In the genomic region with DNA sequence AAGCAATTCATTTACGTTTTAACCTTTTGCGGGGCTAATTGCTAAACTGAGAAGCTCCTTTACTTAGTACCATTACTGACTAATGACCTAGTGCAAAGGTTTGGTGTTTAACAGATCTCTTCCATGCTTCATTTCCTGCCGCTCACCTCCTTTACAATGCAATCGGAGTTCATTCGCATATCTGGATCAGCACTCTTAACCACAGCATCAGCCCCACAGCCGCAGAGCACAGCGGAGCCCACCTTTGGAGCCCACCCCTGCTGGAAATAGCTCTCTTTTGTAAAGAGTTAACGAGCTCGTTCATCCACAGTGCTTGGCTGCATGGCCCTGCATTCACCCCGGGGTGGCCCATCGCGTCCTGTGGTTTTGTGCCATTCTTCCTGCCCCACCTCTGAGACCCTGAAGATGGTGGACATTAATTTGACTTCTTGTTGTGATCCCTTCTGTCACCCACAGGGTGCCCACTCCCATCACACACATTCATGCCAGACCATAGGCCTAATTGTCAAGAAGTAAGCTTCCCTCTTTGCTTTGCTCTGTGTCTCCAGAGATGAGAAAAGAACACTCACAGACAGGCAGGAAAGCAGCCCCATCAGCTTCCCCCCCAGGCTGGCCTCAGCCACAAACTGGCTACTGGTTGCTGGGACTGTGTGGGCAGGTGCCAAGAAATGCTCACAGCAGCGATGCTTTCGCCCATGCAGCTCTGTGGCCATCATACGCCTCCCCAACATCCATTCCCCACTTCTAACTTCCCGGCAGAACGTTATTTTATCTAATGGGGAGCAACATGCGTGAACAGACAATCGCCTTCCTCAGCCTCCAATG, we compare ENCODE assay signal across 15 cellular contexts.
"Had no signal": no experiment of that assay in that cellular context is flagged by ENCODE, and none has a peak within 500 bp of the region (broad histone marks: within the 10 kb centered on the region; RNA-seq: fewer than 3 reads in every experiment).

No MANE protein-coding gene starts in this region.

- ATAC-seq: left colon, lower lobe of right lung, upper lobe of right lung had no signal

- H3K9me3 ChIP-seq: lower lobe of right lung, ovary, sigmoid colon, spleen, thoracic aorta, upper lobe of right lung had no signal

- H3K27me3 ChIP-seq: ovary, sigmoid colon, spleen, upper lobe of right lung had no signal

- H3K4me1 ChIP-seq: foreskin keratinocyte, lower lobe of right lung, sigmoid colon, spleen, upper lobe of right lung had no signal

- H3K36me3 ChIP-seq: lower lobe of right lung, ovary, sigmoid colon, spleen, thoracic aorta, upper lobe of right lung had no signal

- H3K4me3 ChIP-seq: lower lobe of right lung, ovary, sigmoid colon, spleen, thoracic aorta, upper lobe of right lung had no signal

- DNase-seq: activated B cell treated with CpG ODN at 0.5 μM for 24 hours; activated CD4-positive, alpha-beta T cell treated with anti-CD3 and anti-CD28 coated beads for 48 hours; activated CD8-positive, alpha-beta memory T cell treated with anti-CD3 and anti-CD28 coated beads for 24 hours; activated naive CD8-positive, alpha-beta T cell treated with anti-CD3 and anti-CD28 coated beads, Interleukin-2, amount 10 ng/mL, durations not matched to agents 7 days and 5 days; effector CD8-positive, alpha-beta T cell; head of caudate nucleus; left colon; ovary; sigmoid colon; spleen; T-helper 2 cell; upper lobe of right lung had no signal

- H3K27ac ChIP-seq: foreskin keratinocyte, lower lobe of right lung, ovary, sigmoid colon, spleen, thoracic aorta, upper lobe of right lung had no signal
